ENCODE assay signal across 2 cellular contexts in the genomic region with DNA sequence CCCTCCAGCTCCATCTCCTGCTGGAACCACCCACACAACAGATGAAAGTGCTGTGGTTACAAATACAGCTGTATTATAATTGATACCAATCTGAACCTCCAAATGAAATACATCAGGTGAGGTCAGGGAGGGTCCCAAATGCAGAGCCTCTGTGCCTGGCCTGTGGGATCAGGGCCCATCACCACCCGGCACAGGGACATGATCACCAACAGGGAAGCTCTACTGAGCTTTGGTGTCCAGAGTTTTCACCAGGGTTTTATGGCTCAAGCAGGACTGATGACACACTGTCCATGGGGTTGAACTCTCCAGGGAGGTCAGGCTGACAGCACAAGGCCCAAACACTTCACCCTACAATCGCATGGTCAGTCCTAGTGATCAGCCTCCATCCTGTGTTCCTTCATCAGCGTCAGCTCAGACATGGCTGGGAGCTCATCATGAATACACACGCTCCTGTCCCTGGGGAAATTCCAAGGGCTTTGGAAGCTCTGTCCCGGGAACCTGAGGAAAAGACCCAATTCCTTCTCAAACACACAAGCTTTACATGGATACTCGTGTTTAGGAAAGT.
TF ChIP-seq lines count a peak whose summit lies in the region.

No MANE protein-coding gene starts in this region.

TF ChIP-seq in SK-N-SH, 30 proteins besides CTCF, POLR2A, EP300 and RAD21 (continued from another document):
- 0 out of 2 replicates have a peak, but pooled peaks have one; percentile 8 for TF ChIP-seq JUND (IDR thresholded peaks at IDR 0.05)
- TF ChIP-seq SIN3A (IDR thresholded peaks at IDR 0.05; ENCODE audit: borderline replicate concordance, low read depth, low read length): no peak
- no peak for TF ChIP-seq GABPA (IDR thresholded peaks at IDR 0.05; ENCODE audit: low read depth)

TF ChIP-seq in SK-N-SH treated with all-trans-retinoic acid at 6 μM for 48 hours, 23 proteins besides CTCF, POLR2A, EP300 and RAD21 (continued from another document):
- TF ChIP-seq, protein P1, sequence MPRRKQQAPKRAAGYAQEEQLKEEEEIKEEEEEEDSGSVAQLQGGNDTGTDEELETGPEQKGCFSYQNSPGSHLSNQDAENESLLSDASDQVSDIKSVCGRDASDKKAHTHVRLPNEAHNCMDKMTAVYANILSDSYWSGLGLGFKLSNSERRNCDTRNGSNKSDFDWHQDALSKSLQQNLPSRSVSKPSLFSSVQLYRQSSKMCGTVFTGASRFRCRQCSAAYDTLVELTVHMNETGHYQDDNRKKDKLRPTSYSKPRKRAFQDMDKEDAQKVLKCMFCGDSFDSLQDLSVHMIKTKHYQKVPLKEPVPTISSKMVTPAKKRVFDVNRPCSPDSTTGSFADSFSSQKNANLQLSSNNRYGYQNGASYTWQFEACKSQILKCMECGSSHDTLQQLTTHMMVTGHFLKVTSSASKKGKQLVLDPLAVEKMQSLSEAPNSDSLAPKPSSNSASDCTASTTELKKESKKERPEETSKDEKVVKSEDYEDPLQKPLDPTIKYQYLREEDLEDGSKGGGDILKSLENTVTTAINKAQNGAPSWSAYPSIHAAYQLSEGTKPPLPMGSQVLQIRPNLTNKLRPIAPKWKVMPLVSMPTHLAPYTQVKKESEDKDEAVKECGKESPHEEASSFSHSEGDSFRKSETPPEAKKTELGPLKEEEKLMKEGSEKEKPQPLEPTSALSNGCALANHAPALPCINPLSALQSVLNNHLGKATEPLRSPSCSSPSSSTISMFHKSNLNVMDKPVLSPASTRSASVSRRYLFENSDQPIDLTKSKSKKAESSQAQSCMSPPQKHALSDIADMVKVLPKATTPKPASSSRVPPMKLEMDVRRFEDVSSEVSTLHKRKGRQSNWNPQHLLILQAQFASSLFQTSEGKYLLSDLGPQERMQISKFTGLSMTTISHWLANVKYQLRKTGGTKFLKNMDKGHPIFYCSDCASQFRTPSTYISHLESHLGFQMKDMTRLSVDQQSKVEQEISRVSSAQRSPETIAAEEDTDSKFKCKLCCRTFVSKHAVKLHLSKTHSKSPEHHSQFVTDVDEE (CRISPR knock-in tag; IDR thresholded peaks at IDR 0.05): no peak
- TF ChIP-seq ZFP3 (CRISPR knock-in tag; IDR thresholded peaks at IDR 0.05): no peak
- TF ChIP-seq ZNF8 (CRISPR knock-in tag; IDR thresholded peaks at IDR 0.05): no peak
- no peak for TF ChIP-seq ZNF70 (CRISPR knock-in tag; IDR thresholded peaks at IDR 0.05)
- TF ChIP-seq GLIS3 (CRISPR knock-in tag; IDR thresholded peaks at IDR 0.05): no peak
- no peak for TF ChIP-seq ZFP30 (CRISPR knock-in tag; IDR thresholded peaks at IDR 0.05)
- TF ChIP-seq BACH2 (CRISPR knock-in tag; IDR thresholded peaks at IDR 0.05; ENCODE audit: borderline replicate concordance): no peak
- TF ChIP-seq TOX (CRISPR knock-in tag; IDR thresholded peaks at IDR 0.05; ENCODE audit: borderline replicate concordance): no peak
- no peak for TF ChIP-seq TCF4 (CRISPR knock-in tag; IDR thresholded peaks at IDR 0.05; ENCODE audit: borderline replicate concordance)
- TF ChIP-seq PPARA (CRISPR knock-in tag; IDR thresholded peaks at IDR 0.05; ENCODE audit: borderline replicate concordance): no peak
- no peak for TF ChIP-seq CSDC2 (CRISPR knock-in tag; IDR thresholded peaks at IDR 0.05)
- TF ChIP-seq, protein P2, sequence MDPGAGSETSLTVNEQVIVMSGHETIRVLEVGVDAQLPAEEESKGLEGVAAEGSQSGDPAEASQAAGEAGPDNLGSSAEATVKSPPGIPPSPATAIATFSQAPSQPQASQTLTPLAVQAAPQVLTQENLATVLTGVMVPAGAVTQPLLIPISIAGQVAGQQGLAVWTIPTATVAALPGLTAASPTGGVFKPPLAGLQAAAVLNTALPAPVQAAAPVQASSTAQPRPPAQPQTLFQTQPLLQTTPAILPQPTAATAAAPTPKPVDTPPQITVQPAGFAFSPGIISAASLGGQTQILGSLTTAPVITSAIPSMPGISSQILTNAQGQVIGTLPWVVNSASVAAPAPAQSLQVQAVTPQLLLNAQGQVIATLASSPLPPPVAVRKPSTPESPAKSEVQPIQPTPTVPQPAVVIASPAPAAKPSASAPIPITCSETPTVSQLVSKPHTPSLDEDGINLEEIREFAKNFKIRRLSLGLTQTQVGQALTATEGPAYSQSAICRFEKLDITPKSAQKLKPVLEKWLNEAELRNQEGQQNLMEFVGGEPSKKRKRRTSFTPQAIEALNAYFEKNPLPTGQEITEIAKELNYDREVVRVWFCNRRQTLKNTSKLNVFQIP (CRISPR knock-in tag; IDR thresholded peaks at IDR 0.05; ENCODE audit: borderline replicate concordance, low read depth): no peak
